Comparison of ENCODE assay signal across 12 cellular contexts in genomic region chr1:185608166-185608565, GRCh38.
DNase-seq lines count a peak whose midpoint lies in the region; ATAC-seq lines count a peak whose summit lies in the region.
"Had no signal": no experiment of that assay in that cellular context is flagged by ENCODE, and none has a peak within 500 bp of the region (broad histone marks: within the 10 kb centered on the region; RNA-seq: fewer than 3 reads in every experiment).

No MANE protein-coding gene starts in this region.

- H3K4me1 Mint-ChIP-seq in activated T-helper 17 cell treated with anti-CD3 and anti-CD28 coated beads, Interleukin-2, amount 50 U/mL, for 72 hours, result no peaks in the 10 kb centered on the region
- H3K4me1 Mint-ChIP-seq: nephron had no signal

- peaks cover 4% of the 10 kb centered on the region for H3K27me3 Mint-ChIP-seq in activated T-helper 17 cell treated with anti-CD3 and anti-CD28 coated beads, Interleukin-2, amount 50 U/mL, for 72 hours

- ATAC-seq in GM18511 (IDR thresholded peaks at IDR 0.05; ENCODE audit: unreplicated experiment) (peak; percentile 75), GM21528 (IDR thresholded peaks at IDR 0.05; ENCODE audit: low FRiP score, unreplicated experiment) (peak; percentile 65), HG03135 (IDR thresholded peaks at IDR 0.05; ENCODE audit: unreplicated experiment) (peak; percentile 60), Right ventricle myocardium inferior (no peak)
- peak; percentile 23 for ATAC-seq in activated T-helper 17 cell treated with anti-CD3 and anti-CD28 coated beads, Interleukin-2, amount 50 U/mL, for 72 hours (replicated peaks)

- H3K4me3 Mint-ChIP-seq in activated T-helper 17 cell treated with anti-CD3 and anti-CD28 coated beads, Interleukin-2, amount 50 U/mL, for 72 hours, result no peak overlapping the region
- H3K4me3 Mint-ChIP-seq: nephron had no signal

- no peak overlapping the region for H3K27ac Mint-ChIP-seq in activated T-helper 17 cell treated with anti-CD3 and anti-CD28 coated beads, Interleukin-2, amount 50 U/mL, for 72 hours
- H3K27ac Mint-ChIP-seq: nephron had no signal

- no peaks in the 10 kb centered on the region for H3K36me3 Mint-ChIP-seq in activated T-helper 17 cell treated with anti-CD3 and anti-CD28 coated beads, Interleukin-2, amount 50 U/mL, for 72 hours (ENCODE audit: low read depth)

- H3K9me3 Mint-ChIP-seq in activated T-helper 17 cell treated with anti-CD3 and anti-CD28 coated beads, Interleukin-2, amount 50 U/mL, for 72 hours, result no peaks in the 10 kb centered on the region
- H3K9me3 Mint-ChIP-seq: nephron had no signal

- DNase-seq in NCI-H2227 treated with DMSO at 0.1 percent for 48 hours (lab: John Stamatoyannopoulos, UW) (no peak), Right ventricle myocardium inferior (ENCODE audit: missing footprints) (no peak), NCI-H2196 treated with DMSO at 0.1 percent for 48 hours (lab: John Stamatoyannopoulos, UW; ENCODE audit: unreplicated experiment) (no peak)
- DNase-seq in effector CD8-positive, alpha-beta T cell (lab: John Stamatoyannopoulos, UW), result no peak
- DNase-seq: activated CD4-positive, CD25-positive, alpha-beta regulatory T cell treated with anti-CD3 and anti-CD28 coated beads, Interleukin-2, amount 50 U/mL, for 72 hours; activated naive CD4-positive, alpha-beta T cell treated with anti-CD3 and anti-CD28 coated beads, Interleukin-2, amount 50 U/mL, for 16 hours; hypothalamus had no signal

- intact Hi-C loops in Right ventricle myocardium inferior (cut with DNase I), result no loop called here
